ENCODE assay signal across 1 cellular context in the genomic region with DNA sequence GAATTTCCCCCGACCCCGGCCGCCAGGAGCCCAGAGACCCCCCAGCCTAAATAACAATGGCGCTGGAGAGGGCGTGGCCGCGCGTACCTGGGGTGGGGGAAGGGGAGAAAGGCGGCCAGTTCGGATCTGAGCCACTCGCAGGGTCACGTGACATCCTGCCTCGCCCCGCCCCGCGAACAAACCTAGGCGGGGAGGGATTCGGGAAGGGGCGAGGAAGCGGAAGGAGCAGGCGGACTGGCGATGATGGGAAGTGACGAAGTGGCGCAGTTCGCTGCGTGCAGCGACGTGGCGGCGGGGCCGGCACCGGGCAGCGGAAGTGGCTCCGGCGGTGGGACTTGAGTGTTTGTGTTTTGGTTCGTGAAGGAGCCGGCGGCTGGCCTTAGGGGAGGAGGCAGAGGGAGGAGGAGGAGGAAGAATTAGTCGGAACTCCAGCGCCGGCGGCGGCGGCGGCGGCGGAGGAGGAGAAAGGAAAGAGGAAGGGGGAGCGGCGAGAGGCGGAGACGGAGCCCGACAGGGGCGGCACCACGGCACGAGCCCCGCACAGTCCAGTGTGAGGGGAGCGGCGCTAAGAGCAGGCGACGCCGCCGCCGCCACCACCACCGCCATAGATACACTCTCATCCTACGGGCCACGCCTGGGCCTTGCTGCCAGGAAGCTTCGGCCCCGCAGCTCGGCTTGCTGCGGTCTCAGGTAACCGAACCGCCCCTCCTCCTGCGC.
TF ChIP-seq lines count a peak whose summit lies in the region.

A gene with protein sequence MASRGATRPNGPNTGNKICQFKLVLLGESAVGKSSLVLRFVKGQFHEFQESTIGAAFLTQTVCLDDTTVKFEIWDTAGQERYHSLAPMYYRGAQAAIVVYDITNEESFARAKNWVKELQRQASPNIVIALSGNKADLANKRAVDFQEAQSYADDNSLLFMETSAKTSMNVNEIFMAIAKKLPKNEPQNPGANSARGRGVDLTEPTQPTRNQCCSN (plus strand): TSS at position 266 of the 717 bp plus-strand sequence. CDS start 3,802 bp downstream, outside the sequence.

TF ChIP-seq in HepG2, 621 proteins besides CTCF, POLR2A, EP300 and RAD21 (continued from another document and continues in another):
- TF ChIP-seq, protein P1, sequence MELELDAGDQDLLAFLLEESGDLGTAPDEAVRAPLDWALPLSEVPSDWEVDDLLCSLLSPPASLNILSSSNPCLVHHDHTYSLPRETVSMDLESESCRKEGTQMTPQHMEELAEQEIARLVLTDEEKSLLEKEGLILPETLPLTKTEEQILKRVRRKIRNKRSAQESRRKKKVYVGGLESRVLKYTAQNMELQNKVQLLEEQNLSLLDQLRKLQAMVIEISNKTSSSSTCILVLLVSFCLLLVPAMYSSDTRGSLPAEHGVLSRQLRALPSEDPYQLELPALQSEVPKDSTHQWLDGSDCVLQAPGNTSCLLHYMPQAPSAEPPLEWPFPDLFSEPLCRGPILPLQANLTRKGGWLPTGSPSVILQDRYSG (CRISPR knock-in tag; IDR thresholded peaks at IDR 0.05): no peak
- TF ChIP-seq, protein P2, sequence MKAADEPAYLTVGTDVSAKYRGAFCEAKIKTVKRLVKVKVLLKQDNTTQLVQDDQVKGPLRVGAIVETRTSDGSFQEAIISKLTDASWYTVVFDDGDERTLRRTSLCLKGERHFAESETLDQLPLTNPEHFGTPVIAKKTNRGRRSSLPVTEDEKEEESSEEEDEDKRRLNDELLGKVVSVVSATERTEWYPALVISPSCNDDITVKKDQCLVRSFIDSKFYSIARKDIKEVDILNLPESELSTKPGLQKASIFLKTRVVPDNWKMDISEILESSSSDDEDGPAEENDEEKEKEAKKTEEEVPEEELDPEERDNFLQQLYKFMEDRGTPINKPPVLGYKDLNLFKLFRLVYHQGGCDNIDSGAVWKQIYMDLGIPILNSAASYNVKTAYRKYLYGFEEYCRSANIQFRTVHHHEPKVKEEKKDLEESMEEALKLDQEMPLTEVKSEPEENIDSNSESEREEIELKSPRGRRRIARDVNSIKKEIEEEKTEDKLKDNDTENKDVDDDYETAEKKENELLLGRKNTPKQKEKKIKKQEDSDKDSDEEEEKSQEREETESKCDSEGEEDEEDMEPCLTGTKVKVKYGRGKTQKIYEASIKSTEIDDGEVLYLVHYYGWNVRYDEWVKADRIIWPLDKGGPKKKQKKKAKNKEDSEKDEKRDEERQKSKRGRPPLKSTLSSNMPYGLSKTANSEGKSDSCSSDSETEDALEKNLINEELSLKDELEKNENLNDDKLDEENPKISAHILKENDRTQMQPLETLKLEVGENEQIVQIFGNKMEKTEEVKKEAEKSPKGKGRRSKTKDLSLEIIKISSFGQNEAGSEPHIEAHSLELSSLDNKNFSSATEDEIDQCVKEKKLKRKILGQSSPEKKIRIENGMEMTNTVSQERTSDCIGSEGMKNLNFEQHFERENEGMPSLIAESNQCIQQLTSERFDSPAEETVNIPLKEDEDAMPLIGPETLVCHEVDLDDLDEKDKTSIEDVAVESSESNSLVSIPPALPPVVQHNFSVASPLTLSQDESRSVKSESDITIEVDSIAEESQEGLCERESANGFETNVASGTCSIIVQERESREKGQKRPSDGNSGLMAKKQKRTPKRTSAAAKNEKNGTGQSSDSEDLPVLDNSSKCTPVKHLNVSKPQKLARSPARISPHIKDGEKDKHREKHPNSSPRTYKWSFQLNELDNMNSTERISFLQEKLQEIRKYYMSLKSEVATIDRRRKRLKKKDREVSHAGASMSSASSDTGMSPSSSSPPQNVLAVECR (CRISPR knock-in tag; IDR thresholded peaks at IDR 0.05; ENCODE audit: borderline replicate concordance): peak; percentile 69; the same call in 1 of the 2 replicates
- TF ChIP-seq MAFK (conservative IDR thresholded peaks at IDR 0.05 in 1 of 2, IDR thresholded peaks at IDR 0.05 in 1 of 2; ENCODE audit: low read length in 2 of 2): no peak
- no peak for TF ChIP-seq ZFP36L1 (CRISPR knock-in tag; IDR thresholded peaks at IDR 0.05)
- TF ChIP-seq, protein P3, sequence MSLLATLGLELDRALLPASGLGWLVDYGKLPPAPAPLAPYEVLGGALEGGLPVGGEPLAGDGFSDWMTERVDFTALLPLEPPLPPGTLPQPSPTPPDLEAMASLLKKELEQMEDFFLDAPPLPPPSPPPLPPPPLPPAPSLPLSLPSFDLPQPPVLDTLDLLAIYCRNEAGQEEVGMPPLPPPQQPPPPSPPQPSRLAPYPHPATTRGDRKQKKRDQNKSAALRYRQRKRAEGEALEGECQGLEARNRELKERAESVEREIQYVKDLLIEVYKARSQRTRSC (CRISPR knock-in tag; IDR thresholded peaks at IDR 0.05; ENCODE audit: low read depth): no peak
- peak; percentile 46; the same call in 1 of the 2 replicates for TF ChIP-seq ZNF124 (CRISPR knock-in tag; IDR thresholded peaks at IDR 0.05)
- TF ChIP-seq MATR3 (CRISPR knock-in tag; IDR thresholded peaks at IDR 0.05): no peak
- TF ChIP-seq, protein P4, sequence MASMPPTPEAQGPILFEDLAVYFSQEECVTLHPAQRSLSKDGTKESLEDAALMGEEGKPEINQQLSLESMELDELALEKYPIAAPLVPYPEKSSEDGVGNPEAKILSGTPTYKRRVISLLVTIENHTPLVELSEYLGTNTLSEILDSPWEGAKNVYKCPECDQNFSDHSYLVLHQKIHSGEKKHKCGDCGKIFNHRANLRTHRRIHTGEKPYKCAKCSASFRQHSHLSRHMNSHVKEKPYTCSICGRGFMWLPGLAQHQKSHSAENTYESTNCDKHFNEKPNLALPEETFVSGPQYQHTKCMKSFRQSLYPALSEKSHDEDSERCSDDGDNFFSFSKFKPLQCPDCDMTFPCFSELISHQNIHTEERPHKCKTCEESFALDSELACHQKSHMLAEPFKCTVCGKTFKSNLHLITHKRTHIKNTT (CRISPR knock-in tag; IDR thresholded peaks at IDR 0.05): no peak
- no peak; the same call in 1 of the 2 replicates for TF ChIP-seq ZNF546 (CRISPR knock-in tag; conservative IDR thresholded peaks at IDR 0.05)
- TF ChIP-seq ZNF792 (CRISPR knock-in tag; IDR thresholded peaks at IDR 0.05): no peak; the same call in 1 of the 2 replicates
- TF ChIP-seq, protein P5, sequence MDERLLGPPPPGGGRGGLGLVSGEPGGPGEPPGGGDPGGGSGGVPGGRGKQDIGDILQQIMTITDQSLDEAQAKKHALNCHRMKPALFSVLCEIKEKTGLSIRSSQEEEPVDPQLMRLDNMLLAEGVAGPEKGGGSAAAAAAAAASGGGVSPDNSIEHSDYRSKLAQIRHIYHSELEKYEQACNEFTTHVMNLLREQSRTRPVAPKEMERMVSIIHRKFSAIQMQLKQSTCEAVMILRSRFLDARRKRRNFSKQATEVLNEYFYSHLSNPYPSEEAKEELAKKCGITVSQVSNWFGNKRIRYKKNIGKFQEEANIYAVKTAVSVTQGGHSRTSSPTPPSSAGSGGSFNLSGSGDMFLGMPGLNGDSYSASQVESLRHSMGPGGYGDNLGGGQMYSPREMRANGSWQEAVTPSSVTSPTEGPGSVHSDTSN (CRISPR knock-in tag; IDR thresholded peaks at IDR 0.05): no peak
- 0 out of 2 replicates have a peak, but pooled peaks have one; percentile 33 for TF ChIP-seq SAFB2 (CRISPR knock-in tag; IDR thresholded peaks at IDR 0.05; ENCODE audit: borderline replicate concordance, low read depth)
- TF ChIP-seq, protein P6, sequence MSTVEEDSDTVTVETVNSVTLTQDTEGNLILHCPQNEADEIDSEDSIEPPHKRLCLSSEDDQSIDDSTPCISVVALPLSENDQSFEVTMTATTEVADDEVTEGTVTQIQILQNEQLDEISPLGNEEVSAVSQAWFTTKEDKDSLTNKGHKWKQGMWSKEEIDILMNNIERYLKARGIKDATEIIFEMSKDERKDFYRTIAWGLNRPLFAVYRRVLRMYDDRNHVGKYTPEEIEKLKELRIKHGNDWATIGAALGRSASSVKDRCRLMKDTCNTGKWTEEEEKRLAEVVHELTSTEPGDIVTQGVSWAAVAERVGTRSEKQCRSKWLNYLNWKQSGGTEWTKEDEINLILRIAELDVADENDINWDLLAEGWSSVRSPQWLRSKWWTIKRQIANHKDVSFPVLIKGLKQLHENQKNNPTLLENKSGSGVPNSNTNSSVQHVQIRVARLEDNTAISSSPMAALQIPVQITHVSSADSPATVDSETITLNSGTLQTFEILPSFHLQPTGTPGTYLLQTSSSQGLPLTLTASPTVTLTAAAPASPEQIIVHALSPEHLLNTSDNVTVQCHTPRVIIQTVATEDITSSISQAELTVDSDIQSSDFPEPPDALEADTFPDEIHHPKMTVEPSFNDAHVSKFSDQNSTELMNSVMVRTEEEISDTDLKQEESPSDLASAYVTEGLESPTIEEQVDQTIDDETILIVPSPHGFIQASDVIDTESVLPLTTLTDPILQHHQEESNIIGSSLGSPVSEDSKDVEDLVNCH (CRISPR knock-in tag; IDR thresholded peaks at IDR 0.05): no peak
- TF ChIP-seq, protein P7, sequence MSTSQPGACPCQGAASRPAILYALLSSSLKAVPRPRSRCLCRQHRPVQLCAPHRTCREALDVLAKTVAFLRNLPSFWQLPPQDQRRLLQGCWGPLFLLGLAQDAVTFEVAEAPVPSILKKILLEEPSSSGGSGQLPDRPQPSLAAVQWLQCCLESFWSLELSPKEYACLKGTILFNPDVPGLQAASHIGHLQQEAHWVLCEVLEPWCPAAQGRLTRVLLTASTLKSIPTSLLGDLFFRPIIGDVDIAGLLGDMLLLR (CRISPR knock-in tag; IDR thresholded peaks at IDR 0.05): no peak
- TF ChIP-seq, protein P8, sequence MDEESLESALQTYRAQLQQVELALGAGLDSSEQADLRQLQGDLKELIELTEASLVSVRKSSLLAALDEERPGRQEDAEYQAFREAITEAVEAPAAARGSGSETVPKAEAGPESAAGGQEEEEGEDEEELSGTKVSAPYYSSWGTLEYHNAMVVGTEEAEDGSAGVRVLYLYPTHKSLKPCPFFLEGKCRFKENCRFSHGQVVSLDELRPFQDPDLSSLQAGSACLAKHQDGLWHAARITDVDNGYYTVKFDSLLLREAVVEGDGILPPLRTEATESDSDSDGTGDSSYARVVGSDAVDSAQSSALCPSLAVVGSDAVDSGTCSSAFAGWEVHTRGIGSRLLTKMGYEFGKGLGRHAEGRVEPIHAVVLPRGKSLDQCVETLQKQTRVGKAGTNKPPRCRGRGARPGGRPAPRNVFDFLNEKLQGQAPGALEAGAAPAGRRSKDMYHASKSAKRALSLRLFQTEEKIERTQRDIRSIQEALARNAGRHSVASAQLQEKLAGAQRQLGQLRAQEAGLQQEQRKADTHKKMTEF (CRISPR knock-in tag; IDR thresholded peaks at IDR 0.05): peak; percentile 90
- TF ChIP-seq, protein P9, sequence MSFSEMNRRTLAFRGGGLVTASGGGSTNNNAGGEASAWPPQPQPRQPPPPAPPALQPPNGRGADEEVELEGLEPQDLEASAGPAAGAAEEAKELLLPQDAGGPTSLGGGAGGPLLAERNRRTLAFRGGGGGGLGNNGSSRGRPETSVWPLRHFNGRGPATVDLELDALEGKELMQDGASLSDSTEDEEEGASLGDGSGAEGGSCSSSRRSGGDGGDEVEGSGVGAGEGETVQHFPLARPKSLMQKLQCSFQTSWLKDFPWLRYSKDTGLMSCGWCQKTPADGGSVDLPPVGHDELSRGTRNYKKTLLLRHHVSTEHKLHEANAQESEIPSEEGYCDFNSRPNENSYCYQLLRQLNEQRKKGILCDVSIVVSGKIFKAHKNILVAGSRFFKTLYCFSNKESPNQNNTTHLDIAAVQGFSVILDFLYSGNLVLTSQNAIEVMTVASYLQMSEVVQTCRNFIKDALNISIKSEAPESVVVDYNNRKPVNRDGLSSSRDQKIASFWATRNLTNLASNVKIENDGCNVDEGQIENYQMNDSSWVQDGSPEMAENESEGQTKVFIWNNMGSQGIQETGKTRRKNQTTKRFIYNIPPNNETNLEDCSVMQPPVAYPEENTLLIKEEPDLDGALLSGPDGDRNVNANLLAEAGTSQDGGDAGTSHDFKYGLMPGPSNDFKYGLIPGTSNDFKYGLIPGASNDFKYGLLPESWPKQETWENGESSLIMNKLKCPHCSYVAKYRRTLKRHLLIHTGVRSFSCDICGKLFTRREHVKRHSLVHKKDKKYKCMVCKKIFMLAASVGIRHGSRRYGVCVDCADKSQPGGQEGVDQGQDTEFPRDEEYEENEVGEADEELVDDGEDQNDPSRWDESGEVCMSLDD (CRISPR knock-in tag; IDR thresholded peaks at IDR 0.05; ENCODE audit: borderline replicate concordance): no peak
- TF ChIP-seq FOXK1 (CRISPR knock-in tag; IDR thresholded peaks at IDR 0.05; ENCODE audit: borderline replicate concordance, low read depth): peak; percentile 41
- TF ChIP-seq, protein P10, sequence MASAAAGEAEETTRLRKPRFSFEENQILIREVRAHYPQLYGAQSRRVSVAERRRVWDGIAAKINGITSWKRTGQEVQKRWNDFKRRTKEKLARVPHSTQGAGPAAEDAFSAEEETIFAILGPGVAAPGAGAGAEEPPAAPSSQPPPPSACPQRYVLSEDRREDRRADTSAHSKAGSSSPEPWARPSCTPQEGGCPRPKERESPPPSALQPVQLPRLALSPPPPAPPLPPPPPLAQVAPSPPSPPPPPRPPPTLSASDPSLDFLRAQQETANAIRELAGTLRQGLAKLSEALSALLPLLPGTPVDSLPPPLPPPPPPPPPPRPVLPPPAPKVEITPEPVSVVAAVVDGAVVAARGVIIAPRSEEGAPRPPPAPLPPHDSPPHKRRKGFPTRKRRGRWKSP (CRISPR knock-in tag; IDR thresholded peaks at IDR 0.05): no peak
- peak; percentile 91 for TF ChIP-seq SAP130 (CRISPR knock-in tag; IDR thresholded peaks at IDR 0.05; ENCODE audit: low read depth)
- TF ChIP-seq, protein P11, sequence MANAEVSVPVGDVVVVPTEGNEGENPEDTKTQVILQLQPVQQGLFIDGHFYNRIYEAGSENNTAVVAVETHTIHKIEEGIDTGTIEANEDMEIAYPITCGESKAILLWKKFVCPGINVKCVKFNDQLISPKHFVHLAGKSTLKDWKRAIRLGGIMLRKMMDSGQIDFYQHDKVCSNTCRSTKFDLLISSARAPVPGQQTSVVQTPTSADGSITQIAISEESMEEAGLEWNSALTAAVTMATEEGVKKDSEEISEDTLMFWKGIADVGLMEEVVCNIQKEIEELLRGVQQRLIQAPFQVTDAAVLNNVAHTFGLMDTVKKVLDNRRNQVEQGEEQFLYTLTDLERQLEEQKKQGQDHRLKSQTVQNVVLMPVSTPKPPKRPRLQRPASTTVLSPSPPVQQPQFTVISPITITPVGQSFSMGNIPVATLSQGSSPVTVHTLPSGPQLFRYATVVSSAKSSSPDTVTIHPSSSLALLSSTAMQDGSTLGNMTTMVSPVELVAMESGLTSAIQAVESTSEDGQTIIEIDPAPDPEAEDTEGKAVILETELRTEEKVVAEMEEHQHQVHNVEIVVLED (CRISPR knock-in tag; IDR thresholded peaks at IDR 0.05; ENCODE audit: borderline replicate concordance): peak; percentile 97
- TF ChIP-seq, protein P12, sequence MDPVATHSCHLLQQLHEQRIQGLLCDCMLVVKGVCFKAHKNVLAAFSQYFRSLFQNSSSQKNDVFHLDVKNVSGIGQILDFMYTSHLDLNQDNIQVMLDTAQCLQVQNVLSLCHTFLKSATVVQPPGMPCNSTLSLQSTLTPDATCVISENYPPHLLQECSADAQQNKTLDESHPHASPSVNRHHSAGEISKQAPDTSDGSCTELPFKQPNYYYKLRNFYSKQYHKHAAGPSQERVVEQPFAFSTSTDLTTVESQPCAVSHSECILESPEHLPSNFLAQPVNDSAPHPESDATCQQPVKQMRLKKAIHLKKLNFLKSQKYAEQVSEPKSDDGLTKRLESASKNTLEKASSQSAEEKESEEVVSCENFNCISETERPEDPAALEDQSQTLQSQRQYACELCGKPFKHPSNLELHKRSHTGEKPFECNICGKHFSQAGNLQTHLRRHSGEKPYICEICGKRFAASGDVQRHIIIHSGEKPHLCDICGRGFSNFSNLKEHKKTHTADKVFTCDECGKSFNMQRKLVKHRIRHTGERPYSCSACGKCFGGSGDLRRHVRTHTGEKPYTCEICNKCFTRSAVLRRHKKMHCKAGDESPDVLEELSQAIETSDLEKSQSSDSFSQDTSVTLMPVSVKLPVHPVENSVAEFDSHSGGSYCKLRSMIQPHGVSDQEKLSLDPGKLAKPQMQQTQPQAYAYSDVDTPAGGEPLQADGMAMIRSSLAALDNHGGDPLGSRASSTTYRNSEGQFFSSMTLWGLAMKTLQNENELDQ (CRISPR knock-in tag; IDR thresholded peaks at IDR 0.05; ENCODE audit: borderline replicate concordance): no peak
